In the genomic region with DNA sequence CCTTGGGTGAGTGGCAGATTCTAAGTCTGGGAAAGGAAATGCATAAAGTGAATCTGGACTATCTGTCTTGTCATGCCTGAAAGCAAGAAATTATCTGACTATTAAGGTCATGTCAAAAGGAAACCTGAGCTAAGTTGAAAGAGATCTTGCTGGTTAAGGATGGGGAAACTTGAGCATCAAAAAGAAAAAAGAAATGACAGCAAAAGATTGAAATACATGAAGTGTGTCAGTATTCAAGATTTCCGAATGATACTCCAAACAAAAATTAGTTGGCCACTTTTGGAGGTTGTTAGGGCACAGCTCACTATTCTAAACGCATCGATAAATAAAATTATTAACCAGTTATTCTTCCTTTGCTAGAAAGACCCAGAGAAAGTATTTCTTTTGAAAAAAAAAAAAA, we compare ENCODE assay signal across 28 cellular contexts.
"Had no signal": no experiment of that assay in that cellular context is flagged by ENCODE, and none has a peak within 500 bp of the region (broad histone marks: within the 10 kb centered on the region; RNA-seq: fewer than 3 reads in every experiment).

No MANE protein-coding gene starts in this region.

- H3K27me3 ChIP-seq: testis, uterus, vagina had no signal

- H3K27ac ChIP-seq: stomach, suprapubic skin, testis, thoracic aorta, thyroid gland, tibial artery, tibial nerve, transverse colon, upper lobe of left lung, upper lobe of right lung, uterus, vagina had no signal

- H3K27ac Mint-ChIP-seq: stimulated activated effector memory CD8-positive, alpha-beta T cell treated with anti-CD3 and anti-CD28 coated beads, Interleukin-12 subunit alpha, Interleukin-12 subunit beta, amount 100 ng/mL, for 72 hours; stimulated activated memory B cell treated with anti-CD40 and anti-IgM and Interleukin-4, amounts not matched to agents 10 μg/mL and 1 μg/mL and 100 μg/mL, for 72 hours; stimulated activated naive B cell treated with anti-CD40 and anti-IgM and Interleukin-4, amounts not matched to agents 10 μg/mL and 1 μg/mL and 100 μg/mL, for 72 hours; stimulated activated naive CD8-positive, alpha-beta T cell treated with anti-CD3 and anti-CD28 coated beads, Interleukin-15, amount 100 ng/mL, for 72 hours; stimulated activated naive CD8-positive, alpha-beta T cell treated with anti-CD3 and anti-CD28 coated beads, Interleukin-15, Interleukin-2, amounts not matched to agents 100 ng/mL and 50 ng/mL, for 24 hours; type B pancreatic cell had no signal

- H3K9me3 ChIP-seq: testis, thoracic aorta, thyroid gland, tibial artery, transverse colon, upper lobe of right lung, uterus, vagina had no signal

- H3K4me3 Mint-ChIP-seq: stimulated activated effector memory CD8-positive, alpha-beta T cell treated with anti-CD3 and anti-CD28 coated beads, Interleukin-12 subunit alpha, Interleukin-12 subunit beta, amount 100 ng/mL, for 72 hours; stimulated activated memory B cell treated with anti-CD40 and anti-IgM and Interleukin-4, amounts not matched to agents 10 μg/mL and 1 μg/mL and 100 μg/mL, for 72 hours; stimulated activated naive B cell treated with anti-CD40 and anti-IgM and Interleukin-4, amounts not matched to agents 10 μg/mL and 1 μg/mL and 100 μg/mL, for 72 hours; stimulated activated naive CD8-positive, alpha-beta T cell treated with anti-CD3 and anti-CD28 coated beads, Interleukin-15, amount 100 ng/mL, for 72 hours; stimulated activated naive CD8-positive, alpha-beta T cell treated with anti-CD3 and anti-CD28 coated beads, Interleukin-15, Interleukin-2, amounts not matched to agents 100 ng/mL and 50 ng/mL, for 24 hours had no signal

- H3K9me3 Mint-ChIP-seq: type B pancreatic cell had no signal

- H3K36me3 ChIP-seq: stomach, suprapubic skin, thoracic aorta, thyroid gland, tibial artery, tibial nerve, transverse colon, upper lobe of left lung, upper lobe of right lung, uterus, vagina had no signal

- H3K4me1 Mint-ChIP-seq: stimulated activated effector memory CD8-positive, alpha-beta T cell treated with anti-CD3 and anti-CD28 coated beads, Interleukin-12 subunit alpha, Interleukin-12 subunit beta, amount 100 ng/mL, for 72 hours; stimulated activated memory B cell treated with anti-CD40 and anti-IgM and Interleukin-4, amounts not matched to agents 10 μg/mL and 1 μg/mL and 100 μg/mL, for 72 hours had no signal

- DNase-seq: stimulated activated CD4-positive, alpha-beta T cell treated with anti-CD3 and anti-CD28 coated beads, Interleukin-2, amount 100 ng/mL, for 48 hours; stimulated activated CD4-positive, alpha-beta T cell treated with anti-CD3 and anti-CD28 coated beads, Interleukin-4, amount 100 ng/mL, for 1 hour; stimulated activated CD4-positive, alpha-beta T cell treated with anti-CD3 and anti-CD28 coated beads, Interleukin-4, amount 100 ng/mL, for 24 hours; stimulated activated CD4-positive, alpha-beta T cell treated with anti-CD3 and anti-CD28 coated beads, Interleukin-4, amount 100 ng/mL, for 4 hours; stimulated activated CD8-positive, alpha-beta memory T cell treated with anti-CD3 and anti-CD28 coated beads, Interleukin-4, amount 100 ng/mL, for 48 hours; stimulated activated naive B cell treated with anti-CD40 and anti-IgM and Interleukin-4, amounts not matched to agents 10 μg/mL and 1 μg/mL and 100 μg/mL, for 72 hours; stimulated activated naive CD4-positive, alpha-beta T cell; stimulated activated naive CD4-positive, alpha-beta T cell treated with Interleukin-2 at 50 U/mL for 16 hours; stimulated activated naive CD8-positive, alpha-beta T cell treated with anti-CD3 and anti-CD28 coated beads, Interleukin-15, amount 100 ng/mL, for 72 hours; stimulated activated naive CD8-positive, alpha-beta T cell treated with anti-CD3 and anti-CD28 coated beads, Interleukin-15, Interleukin-2, amounts not matched to agents 100 U/mL and 50 U/mL, for 24 hours; stomach; substantia nigra; testis; thyroid gland; tibial artery; transverse colon; trophoblast cell; upper lobe of left lung; upper lobe of right lung; uterus had no signal

- H3K36me3 Mint-ChIP-seq: stimulated activated effector memory CD8-positive, alpha-beta T cell treated with anti-CD3 and anti-CD28 coated beads, Interleukin-12 subunit alpha, Interleukin-12 subunit beta, amount 100 ng/mL, for 72 hours; stimulated activated memory B cell treated with anti-CD40 and anti-IgM and Interleukin-4, amounts not matched to agents 10 μg/mL and 1 μg/mL and 100 μg/mL, for 72 hours; stimulated activated naive B cell treated with anti-CD40 and anti-IgM and Interleukin-4, amounts not matched to agents 10 μg/mL and 1 μg/mL and 100 μg/mL, for 72 hours; type B pancreatic cell had no signal

- H3K4me3 ChIP-seq: stomach, suprapubic skin, testis, thoracic aorta, thyroid gland, tibial artery, tibial nerve, transverse colon, upper lobe of left lung, upper lobe of right lung, uterus, vagina had no signal
